9 cellular contexts compared by ENCODE assay signal in the genomic region with DNA sequence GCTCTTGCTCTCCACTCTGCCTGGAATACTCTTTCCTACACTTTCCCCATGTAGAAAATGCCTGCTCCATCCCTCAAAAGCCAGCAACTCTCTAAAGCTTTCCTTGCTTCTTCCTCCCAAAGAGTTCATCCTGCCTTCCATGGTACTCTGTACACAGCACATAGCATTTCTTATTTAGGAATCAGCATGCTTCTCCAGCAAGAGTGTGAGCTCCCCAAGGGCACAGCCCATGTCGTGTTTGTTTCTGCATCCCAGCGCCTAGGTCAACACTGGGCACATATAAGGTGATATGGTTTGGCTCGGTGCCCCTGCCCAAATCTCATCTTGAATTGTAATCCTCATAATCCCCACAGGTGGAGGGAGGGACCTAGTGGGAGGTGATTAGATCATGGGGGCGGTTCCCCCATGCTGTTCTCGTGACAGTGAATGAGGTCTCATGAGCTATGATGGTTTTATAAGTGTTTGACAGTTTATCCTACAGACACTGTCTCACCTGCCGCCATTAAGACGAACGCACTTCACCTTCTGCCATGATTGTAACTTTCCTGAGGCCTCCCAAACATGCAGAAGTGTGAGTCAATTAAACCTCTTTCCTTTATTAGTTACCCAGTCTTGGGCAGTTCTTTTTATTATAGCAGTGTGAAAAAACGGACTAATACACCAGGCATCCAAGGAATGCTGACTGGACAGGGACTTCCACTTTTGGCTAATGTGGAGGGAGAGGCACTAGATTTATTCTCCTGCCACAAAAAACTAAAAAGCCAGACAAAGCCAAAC. TPM values are rescaled to one million over a fixed set of nuclear protein-coding genes. Genes with fewer than 3 reads are reported as not detected.
DNase-seq lines count a peak whose midpoint lies in the region; ATAC-seq and TF ChIP-seq lines count a peak whose summit lies in the region.
"Had no signal": no experiment of that assay in that cellular context is flagged by ENCODE, and none has a peak within 500 bp of the region (broad histone marks: within the 10 kb centered on the region; RNA-seq: fewer than 3 reads in every experiment).

No MANE protein-coding gene starts in this region.

- BruUV-seq in MCF 10A (replicated peaks; lab: Mats Ljungman, UMichigan): no TSS peak

- peak; percentile 68 for DNase-seq in HT1080 (ENCODE audit: low read depth)
- DNase-seq in MCF 10A (ENCODE audit: unreplicated experiment): peak; percentile 47
- peak; percentile 80 for DNase-seq in kidney epithelial cell (ENCODE audit: low read depth)
- no peak for DNase-seq in activated CD8-positive, alpha-beta T cell treated with anti-CD3 and anti-CD28 coated beads, Interleukin-2, amount 10 ng/mL, durations not matched to agents 7 days and 5 days
- DNase-seq in SK-N-DZ (ENCODE audit: low spot score): no peak
- no peak for DNase-seq in SHP77 (lab: John Stamatoyannopoulos, UW)
- DNase-seq: stimulated activated CD8-positive, alpha-beta memory T cell treated with anti-CD3 and anti-CD28 coated beads, Interleukin-4, amount 100 ng/mL, for 48 hours had no signal

- POLR2A ChIA-PET in MCF 10A (lab: Yijun Ruan, JAX): interaction anchor here (0.6 to 2.0 kb wide), 2 partner anchors 8 to 260 kb away, joined by 3 to 6 read pairs; partner anchors contain the start of gene VPS37C
- POLR2A ChIA-PET in activated CD8-positive, alpha-beta T cell treated with anti-CD3 and anti-CD28 coated beads, Interleukin-2, amount 10 ng/mL, durations not matched to agents 7 days and 5 days (lab: Charles Lee): no interaction called here

- intact Hi-C loops in MCF 10A (cut with micrococcal nuclease): no loop called here

- H3K4me3 Mint-ChIP-seq in MCF 10A (ENCODE audit: unreplicated experiment): peak overlapping the region; percentile 26
- H3K4me3 Mint-ChIP-seq in activated CD8-positive, alpha-beta T cell treated with anti-CD3 and anti-CD28 coated beads, Interleukin-2, amount 10 ng/mL, durations not matched to agents 7 days and 5 days: no peak overlapping the region

- H3K27ac Mint-ChIP-seq in MCF 10A (ENCODE audit: low read depth, unreplicated experiment): peak overlapping the region; percentile 87
- no peak overlapping the region for H3K27ac Mint-ChIP-seq in activated CD8-positive, alpha-beta T cell treated with anti-CD3 and anti-CD28 coated beads, Interleukin-2, amount 10 ng/mL, durations not matched to agents 7 days and 5 days

- H3K36me3 ChIP-seq in kidney epithelial cell (ENCODE audit: control insufficient read depth, insufficient read depth, low read length) (no peaks in the 10 kb centered on the region), subcutaneous abdominal adipose tissue (ENCODE audit: control insufficient read depth in 5 of 5, insufficient read depth in 5 of 5, low read length in 5 of 5) (peaks cover 0 to 4% (median 2%) of the 10 kb centered on the region in 5 donors)

- H3K4me3 ChIP-seq in kidney epithelial cell (ENCODE audit: low read depth, low read length): no peak overlapping the region
- H3K4me3 ChIP-seq in subcutaneous abdominal adipose tissue (ENCODE audit: low read depth in 1 of 5, low read length in 5 of 5): no peak overlapping the region

- H3K4me1 ChIP-seq in subcutaneous abdominal adipose tissue (ENCODE audit: control insufficient read depth in 5 of 5, insufficient read depth in 5 of 5, low read length in 5 of 5): peaks cover 0 to 34% (median 26%) of the 10 kb centered on the region in 5 donors

- no peak for ATAC-seq in GM18520 (IDR thresholded peaks at IDR 0.05; ENCODE audit: unreplicated experiment)
- no peak for ATAC-seq in activated CD8-positive, alpha-beta T cell treated with anti-CD3 and anti-CD28 coated beads, Interleukin-2, amount 10 ng/mL, durations not matched to agents 7 days and 5 days

- peaks cover 32% of the 10 kb centered on the region for H3K4me1 Mint-ChIP-seq in MCF 10A (ENCODE audit: insufficient read depth, unreplicated experiment)
- peaks cover 2% of the 10 kb centered on the region for H3K4me1 Mint-ChIP-seq in activated CD8-positive, alpha-beta T cell treated with anti-CD3 and anti-CD28 coated beads, Interleukin-2, amount 10 ng/mL, durations not matched to agents 7 days and 5 days (ENCODE audit: low read depth)

- TF ChIP-seq CTCF in MCF 10A (IDR thresholded peaks at IDR 0.05; ENCODE audit: unreplicated experiment) (no peak), kidney epithelial cell (IDR thresholded peaks at IDR 0.05; ENCODE audit: insufficient read depth, low read length, poor library complexity, severe bottlenecking) (no peak)

- CTCF ChIA-PET in MCF 10A (lab: Yijun Ruan, JAX): interaction anchor here (0.8 to 2.0 kb wide), 9 partner anchors 9 to 322 kb away, joined by 3 to 10 read pairs (median 5); no protein-coding TSS in a partner anchor
- CTCF ChIA-PET in activated CD8-positive, alpha-beta T cell treated with anti-CD3 and anti-CD28 coated beads, Interleukin-2, amount 10 ng/mL, durations not matched to agents 7 days and 5 days (lab: Charles Lee): interaction anchor here (1.5 kb wide), 1 partner anchor 31 kb away, joined by 4 read pairs; no protein-coding TSS in a partner anchor

- peak overlapping the region in 2 of 5 donors; percentile 60 to 70 for H3K9ac ChIP-seq in subcutaneous abdominal adipose tissue (ENCODE audit: low read length in 5 of 5)

- peak overlapping the region; percentile 71 for H3K27ac ChIP-seq in subcutaneous abdominal adipose tissue (ENCODE audit: low read depth, low read length)

- H3K9me3 Mint-ChIP-seq in MCF 10A (ENCODE audit: unreplicated experiment): peaks cover 30% of the 10 kb centered on the region
- peaks cover 13% of the 10 kb centered on the region for H3K9me3 Mint-ChIP-seq in activated CD8-positive, alpha-beta T cell treated with anti-CD3 and anti-CD28 coated beads, Interleukin-2, amount 10 ng/mL, durations not matched to agents 7 days and 5 days (ENCODE audit: insufficient read depth)

- peaks cover 22% of the 10 kb centered on the region for H3K36me3 Mint-ChIP-seq in MCF 10A (ENCODE audit: insufficient read depth, unreplicated experiment)
- peaks cover 18% of the 10 kb centered on the region for H3K36me3 Mint-ChIP-seq in activated CD8-positive, alpha-beta T cell treated with anti-CD3 and anti-CD28 coated beads, Interleukin-2, amount 10 ng/mL, durations not matched to agents 7 days and 5 days (ENCODE audit: low read depth)

- H3K27me3 ChIP-seq in kidney epithelial cell (ENCODE audit: control insufficient read depth, insufficient read depth, low read length): no peaks in the 10 kb centered on the region
- no peaks in the 10 kb centered on the region for H3K27me3 ChIP-seq in subcutaneous abdominal adipose tissue (ENCODE audit: control insufficient read depth in 5 of 5, insufficient read depth in 4 of 5, low read length in 5 of 5)

- peaks cover 0 to 5% (median 0%) of the 10 kb centered on the region in 5 donors for H3K9me3 ChIP-seq in subcutaneous abdominal adipose tissue (ENCODE audit: control insufficient read depth in 5 of 5, low read length in 5 of 5)

- H3K27me3 Mint-ChIP-seq in MCF 10A (ENCODE audit: insufficient read depth, unreplicated experiment): no peaks in the 10 kb centered on the region
- H3K27me3 Mint-ChIP-seq in activated CD8-positive, alpha-beta T cell treated with anti-CD3 and anti-CD28 coated beads, Interleukin-2, amount 10 ng/mL, durations not matched to agents 7 days and 5 days (ENCODE audit: low read depth): no peaks in the 10 kb centered on the region

RNA-seq across cellular contexts. Expression of gene VPS37C, which starts 8.2 kb away (rescaled TPM):
- total RNA-seq in HT1080 (2014; rRNA removed; shearing (Covaris generic)): 10.7 and 11.9 TPM in 2 replicates
- polyA plus RNA-seq in HT1080 (2015; cell fraction: cytosol; rRNA removed): 6.9 and 8.3 TPM in 2 replicates
- polyA plus RNA-seq in HT1080 (2015; cell fraction: nucleus; rRNA removed): 9.2 and 9.7 TPM in 2 replicates
- total RNA-seq in MCF 10A (2022) (20.5 and 23.3 TPM in 2 replicates), kidney epithelial cell (24.4 and 27.8 TPM in 2 replicates)
- total RNA-seq in activated CD8-positive, alpha-beta T cell treated with anti-CD3 and anti-CD28 coated beads, Interleukin-2, amount 10 ng/mL, durations not matched to agents 7 days and 5 days: 1 to 10 TPM; 3.4 to 3.8 TPM
- polyA plus RNA-seq in SK-N-DZ (2014; cell fraction: cytosol; rRNA removed): 14.1 and 15.1 TPM in 2 replicates
- polyA plus RNA-seq in SK-N-DZ (2014; cell fraction: nucleus; rRNA removed): 16.6 and 16.7 TPM in 2 replicates

RNA-seq across cellular contexts. Expression of gene PGA3, which starts 50.3 kb away (rescaled TPM):
- not detected in 2 replicates for total RNA-seq in HT1080 (2014; rRNA removed; shearing (Covaris generic))
- not detected in 2 replicates for polyA plus RNA-seq in HT1080 (2015; cell fraction: cytosol; rRNA removed)
- not detected in 2 replicates for polyA plus RNA-seq in HT1080 (2015; cell fraction: nucleus; rRNA removed)
- total RNA-seq in MCF 10A (2022) (not detected in 2 replicates), kidney epithelial cell (not detected in 2 replicates)
- not detected for total RNA-seq in activated CD8-positive, alpha-beta T cell treated with anti-CD3 and anti-CD28 coated beads, Interleukin-2, amount 10 ng/mL, durations not matched to agents 7 days and 5 days
- polyA plus RNA-seq in SK-N-DZ (2014; cell fraction: cytosol; rRNA removed): not detected in 2 replicates
- polyA plus RNA-seq in SK-N-DZ (2014; cell fraction: nucleus; rRNA removed): not detected in 2 replicates

RNA-seq across cellular contexts. Expression of gene CD5, which starts 50.7 kb away (rescaled TPM):
- total RNA-seq in HT1080 (2014; rRNA removed; shearing (Covaris generic)): not detected in 2 replicates
- not detected in 2 replicates for polyA plus RNA-seq in HT1080 (2015; cell fraction: cytosol; rRNA removed)
- not detected in 2 replicates for polyA plus RNA-seq in HT1080 (2015; cell fraction: nucleus; rRNA removed)
- not detected in 2 replicates for total RNA-seq in MCF 10A (2022)
- not detected in 2 replicates for total RNA-seq in kidney epithelial cell
- 100 to 1,000 TPM; 252 to 274 TPM for total RNA-seq in activated CD8-positive, alpha-beta T cell treated with anti-CD3 and anti-CD28 coated beads, Interleukin-2, amount 10 ng/mL, durations not matched to agents 7 days and 5 days
- polyA plus RNA-seq in SK-N-DZ (2014; cell fraction: cytosol; rRNA removed): 0.10 TPM in 1 of 2 replicates, not detected in the other
- polyA plus RNA-seq in SK-N-DZ (2014; cell fraction: nucleus; rRNA removed): 0.05 TPM in 1 of 2 replicates, not detected in the other

Comparison
In these comparisons a context has a peak if more than half of its experiments do, and no peak if none do; other contexts are left out.
1. DNase-seq: peak in HT1080 (single experiment), MCF 10A (single experiment) and kidney epithelial cell (single experiment); none in activated CD8-positive, alpha-beta T cell treated with anti-CD3 and anti-CD28 coated beads, Interleukin-2, amount 10 ng/mL, durations not matched to agents 7 days and 5 days (single experiment), SK-N-DZ (single experiment) and SHP77 (0 of 2).
2. RNA of gene CD5, which starts 50.7 kb away (total RNA-seq): 252 to 274 TPM in activated CD8-positive, alpha-beta T cell treated with anti-CD3 and anti-CD28 coated beads, Interleukin-2, amount 10 ng/mL, durations not matched to agents 7 days and 5 days; not detected in HT1080, not detected in MCF 10A and not detected in kidney epithelial cell; every median in the first group is over 100 times any median in the second.